In genomic region chr7:112215787-112216186, GRCh38 we compare ENCODE assay signal across 31 cellular contexts.
"Had no signal": no experiment of that assay in that cellular context is flagged by ENCODE, and none has a peak within 500 bp of the region (broad histone marks: within the 10 kb centered on the region; RNA-seq: fewer than 3 reads in every experiment).

No MANE protein-coding gene starts in this region.

- ATAC-seq: activated CD4-positive, alpha-beta T cell treated with anti-CD3 and anti-CD28 coated beads for 36 hours; activated CD8-positive, alpha-beta memory T cell treated with anti-CD3 and anti-CD28 coated beads, Interleukin-2, amount 10 ng/mL, durations not matched to agents 7 days and 5 days; activated CD8-positive, alpha-beta T cell treated with anti-CD3 and anti-CD28 coated beads, Interleukin-2, amount 10 ng/mL, durations not matched to agents 7 days and 5 days; activated naive CD4-positive, alpha-beta T cell treated with anti-CD3 and anti-CD28 coated beads, Interleukin-2, amount 50 U/mL, for 72 hours; body of pancreas; gastroesophageal sphincter; heart right ventricle; T-helper 17 cell had no signal

- H3K9me3 ChIP-seq: body of pancreas, colonic mucosa, esophagus squamous epithelium, gastroesophageal sphincter, heart right ventricle had no signal

- H3K4me3 Mint-ChIP-seq: activated CD4-positive, alpha-beta memory T cell treated with anti-CD3 and anti-CD28 coated beads for 36 hours; activated CD4-positive, alpha-beta T cell treated with anti-CD3 and anti-CD28 coated beads for 36 hours; activated CD4-positive, alpha-beta T cell treated with anti-CD3 and anti-CD28 coated beads, Interleukin-2, amount 10 ng/mL, durations not matched to agents 24 days and 14 days; activated CD8-positive, alpha-beta memory T cell treated with anti-CD3 and anti-CD28 coated beads, Interleukin-2, amount 10 ng/mL, durations not matched to agents 7 days and 5 days; activated CD8-positive, alpha-beta T cell treated with anti-CD3 and anti-CD28 coated beads, Interleukin-2, amount 10 ng/mL, durations not matched to agents 7 days and 5 days; activated naive CD4-positive, alpha-beta T cell treated with anti-CD3 and anti-CD28 coated beads, Interleukin-2, amount 10 ng/mL, durations not matched to agents 7 days and 5 days; activated naive CD8-positive, alpha-beta T cell treated with anti-CD3 and anti-CD28 coated beads, Interleukin-2, amount 10 ng/mL, durations not matched to agents 7 days and 5 days; activated T-helper 1 cell treated with anti-CD3 and anti-CD28 coated beads, Interleukin-12 subunit alpha, Interleukin-12 subunit beta, Interleukin-2, Interleukin-4 antibody, amounts not matched to agents 30 ng/mL and 10 ng/mL and 1 ng/mL, durations not matched to agents 14 hours and 24 hours and 36 hours; T-helper 17 cell; T-helper 2 cell treated with Interferon-gamma antibody and Interleukin-4, amounts not matched to agents 5 μg/mL and 100 μg/mL, for 36 hours had no signal

- FAIRE-seq: endometrium, endothelial cell of umbilical vein had no signal

- H3K9me3 Mint-ChIP-seq: activated CD4-positive, alpha-beta memory T cell treated with anti-CD3 and anti-CD28 coated beads for 36 hours; activated CD4-positive, alpha-beta T cell treated with anti-CD3 and anti-CD28 coated beads, Interleukin-2, amount 10 ng/mL, durations not matched to agents 24 days and 14 days; activated naive CD4-positive, alpha-beta T cell treated with anti-CD3 and anti-CD28 coated beads, Interleukin-2, amount 10 ng/mL, durations not matched to agents 7 days and 5 days; activated naive CD4-positive, alpha-beta T cell treated with anti-CD3 and anti-CD28 coated beads, Interleukin-2, amount 50 U/mL, for 72 hours; activated naive CD8-positive, alpha-beta T cell treated with anti-CD3 and anti-CD28 coated beads, Interleukin-2, amount 10 ng/mL, durations not matched to agents 7 days and 5 days; activated T-helper 1 cell treated with anti-CD3 and anti-CD28 coated beads, Interleukin-12 subunit alpha, Interleukin-12 subunit beta, Interleukin-2, Interleukin-4 antibody, amounts not matched to agents 30 ng/mL and 10 ng/mL and 1 ng/mL, durations not matched to agents 14 hours and 24 hours and 36 hours; T-helper 2 cell treated with Interferon-gamma antibody and Interleukin-4, amounts not matched to agents 5 μg/mL and 100 μg/mL, for 36 hours had no signal

- H3K27me3 Mint-ChIP-seq: activated CD4-positive, alpha-beta memory T cell treated with anti-CD3 and anti-CD28 coated beads for 36 hours; activated CD4-positive, alpha-beta T cell treated with anti-CD3 and anti-CD28 coated beads for 36 hours; activated CD4-positive, alpha-beta T cell treated with anti-CD3 and anti-CD28 coated beads, Interleukin-2, amount 10 ng/mL, durations not matched to agents 24 days and 14 days; activated CD8-positive, alpha-beta memory T cell treated with anti-CD3 and anti-CD28 coated beads, Interleukin-2, amount 10 ng/mL, durations not matched to agents 7 days and 5 days; activated naive CD4-positive, alpha-beta T cell treated with anti-CD3 and anti-CD28 coated beads, Interleukin-2, amount 10 ng/mL, durations not matched to agents 7 days and 5 days; activated naive CD8-positive, alpha-beta T cell treated with anti-CD3 and anti-CD28 coated beads, Interleukin-2, amount 10 ng/mL, durations not matched to agents 7 days and 5 days; T-helper 17 cell had no signal

- H3K36me3 ChIP-seq: colonic mucosa, esophagus squamous epithelium, gastroesophageal sphincter, heart right ventricle had no signal

- H3K27ac ChIP-seq: body of pancreas, colonic mucosa, epithelial cell of prostate, esophagus squamous epithelium, gastroesophageal sphincter, heart right ventricle had no signal

- H3K27me3 ChIP-seq: body of pancreas, colonic mucosa, esophagus squamous epithelium, gastroesophageal sphincter, heart right ventricle had no signal

- H3K4me3 ChIP-seq: body of pancreas, colonic mucosa, esophagus squamous epithelium, gastroesophageal sphincter, heart right ventricle had no signal

- H3K4me1 Mint-ChIP-seq: activated CD4-positive, alpha-beta T cell treated with anti-CD3 and anti-CD28 coated beads, Interleukin-2, amount 10 ng/mL, durations not matched to agents 24 days and 14 days; activated naive CD4-positive, alpha-beta T cell treated with anti-CD3 and anti-CD28 coated beads, Interleukin-2, amount 10 ng/mL, durations not matched to agents 7 days and 5 days had no signal

- H3K27ac Mint-ChIP-seq: activated CD4-positive, alpha-beta memory T cell treated with anti-CD3 and anti-CD28 coated beads for 36 hours; activated CD4-positive, alpha-beta T cell treated with anti-CD3 and anti-CD28 coated beads for 36 hours; activated CD4-positive, alpha-beta T cell treated with anti-CD3 and anti-CD28 coated beads, Interleukin-2, amount 10 ng/mL, durations not matched to agents 24 days and 14 days; activated CD8-positive, alpha-beta memory T cell treated with anti-CD3 and anti-CD28 coated beads, Interleukin-2, amount 10 ng/mL, durations not matched to agents 7 days and 5 days; activated CD8-positive, alpha-beta T cell treated with anti-CD3 and anti-CD28 coated beads, Interleukin-2, amount 10 ng/mL, durations not matched to agents 7 days and 5 days; activated naive CD4-positive, alpha-beta T cell treated with anti-CD3 and anti-CD28 coated beads, Interleukin-2, amount 10 ng/mL, durations not matched to agents 7 days and 5 days; activated naive CD4-positive, alpha-beta T cell treated with anti-CD3 and anti-CD28 coated beads, Interleukin-2, amount 50 U/mL, for 72 hours; activated naive CD8-positive, alpha-beta T cell treated with anti-CD3 and anti-CD28 coated beads, Interleukin-2, amount 10 ng/mL, durations not matched to agents 7 days and 5 days; activated T-helper 1 cell treated with anti-CD3 and anti-CD28 coated beads, Interleukin-12 subunit alpha, Interleukin-12 subunit beta, Interleukin-2, Interleukin-4 antibody, amounts not matched to agents 30 ng/mL and 10 ng/mL and 1 ng/mL, durations not matched to agents 14 hours and 24 hours and 36 hours; T-helper 17 cell; T-helper 2 cell treated with Interferon-gamma antibody and Interleukin-4, amounts not matched to agents 5 μg/mL and 100 μg/mL, for 36 hours had no signal

- DNase-seq: activated CD4-positive, alpha-beta memory T cell treated with anti-CD3 and anti-CD28 coated beads for 36 hours; activated CD4-positive, alpha-beta T cell treated with anti-CD3 and anti-CD28 coated beads for 36 hours; activated CD4-positive, alpha-beta T cell treated with anti-CD3 and anti-CD28 coated beads, Interleukin-2, amount 10 ng/mL, durations not matched to agents 24 days and 14 days; activated CD4-positive, CD25-positive, alpha-beta regulatory T cell; activated CD4-positive, CD25-positive, alpha-beta regulatory T cell treated with anti-CD3 and anti-CD28 coated beads, Interleukin-2, amount 50 U/mL, for 72 hours; activated CD8-positive, alpha-beta memory T cell treated with anti-CD3 and anti-CD28 coated beads, Interleukin-2, amount 10 ng/mL, durations not matched to agents 7 days and 5 days; activated CD8-positive, alpha-beta memory T cell treated with anti-CD3 and anti-CD28 coated beads, Interleukin-2, amount 50 U/mL, for 4 hours; activated CD8-positive, alpha-beta T cell treated with anti-CD3 and anti-CD28 coated beads, Interleukin-2, amount 10 ng/mL, durations not matched to agents 7 days and 5 days; activated gamma-delta T cell; activated naive CD4-positive, alpha-beta T cell; activated naive CD4-positive, alpha-beta T cell treated with anti-CD3 and anti-CD28 coated beads, Interleukin-2, amount 10 ng/mL, durations not matched to agents 7 days and 5 days; activated naive CD8-positive, alpha-beta T cell treated with anti-CD3 and anti-CD28 coated beads, Interleukin-2, amount 10 ng/mL, durations not matched to agents 7 days and 5 days; activated T-cell treated with anti-CD3 and anti-CD28 coated beads, Interleukin-2, amount 50 U/mL, for 1 hour; activated T-cell treated with anti-CD3 and anti-CD28 coated beads, Interleukin-2, amount 50 U/mL, for 48 hours; body of pancreas; central memory CD4-positive, alpha-beta T cell; cerebellar nuclear complex; colonic mucosa; effector CD8-positive, alpha-beta T cell; esophagus squamous epithelium; foreskin melanocyte; heart right ventricle; T-helper 1 cell; T-helper 17 cell had no signal
